7 cellular contexts compared by ENCODE assay signal in genomic region chr21:46059711-46060455, GRCh38. TPM values are rescaled to one million over a fixed set of nuclear protein-coding genes. Genes with fewer than 3 reads are reported as not detected.
A peak's percentile ranks its signal among the peaks of the same experiment; 100 is the strongest.
DNase-seq lines count a peak whose midpoint lies in the region; ATAC-seq and TF ChIP-seq lines count a peak whose summit lies in the region.
"Not testable (repeated sequence)": the region's sequence is repeated elsewhere in the genome, so short reads cannot be mapped to it uniquely, and the experiment has no call there.

No MANE protein-coding gene starts in this region.

- H3K4me1 ChIP-seq in PC-9 (replicated peaks; ENCODE audit: insufficient read depth) (peaks cover 27% of the 10 kb centered on the region), adrenal gland (replicated peaks in 1 of 2) (peaks cover 8 to 17% of the 10 kb centered on the region in 2 donors), esophagus muscularis mucosa (peaks cover 34 to 58% (median 48%) of the 10 kb centered on the region in 4 donors), osteoblast (ENCODE audit: insufficient read depth, low read length) (peaks cover 47% of the 10 kb centered on the region), thoracic aorta (ENCODE audit: control insufficient read depth in 1 of 2, low read depth in 2 of 2) (peaks cover 32 to 72% of the 10 kb centered on the region in 2 donors)

- POLR2A ChIA-PET in PC-9 (lab: Charles Lee; ENCODE audit: unreplicated experiment) = not testable (repeated sequence)

- intact Hi-C loops in PC-9 (cut with micrococcal nuclease; ENCODE audit: unreplicated experiment); adrenal gland (cut with DNase I): not testable (repeated sequence)
- intact Hi-C loops in esophagus muscularis mucosa (cut with DNase I) = loop anchor here (5.0 kb wide), 1 partner anchor 38 kb away; no protein-coding TSS in a partner anchor

- H3K36me3 ChIP-seq in PC-9 (ENCODE audit: low read depth); adrenal gland (replicated peaks in 1 of 2); esophagus muscularis mucosa; osteoblast (ENCODE audit: insufficient read depth, low read length); thoracic aorta: not testable (repeated sequence)

- H3K79me2 ChIP-seq in PC-9 (ENCODE audit: low read depth); osteoblast (ENCODE audit: insufficient read depth, low read length): not testable (repeated sequence)

- peaks cover 19% of the 10 kb centered on the region for H3F3A ChIP-seq in PC-9 (ENCODE audit: insufficient read depth, low read depth)

- not testable (repeated sequence) for TF ChIP-seq POLR2A in adrenal gland (IDR thresholded peaks at IDR 0.05); esophagus muscularis mucosa (IDR thresholded peaks at IDR 0.05; ENCODE audit: low read depth)

- TF ChIP-seq EP300 in esophagus muscularis mucosa (IDR thresholded peaks at IDR 0.05) = not testable (repeated sequence)

- whole genome bisulfite sequencing in adrenal gland, 4 donors = 87 to 92% (median 91%) methylated on average over 20 to 21 of the region's 21 CpGs
- 82% methylated on average over 20 of the region's 21 CpGs for WGBS in esophagus muscularis mucosa

- not testable (repeated sequence) for TF ChIP-seq CTCF in PC-9 (conservative IDR thresholded peaks at IDR 0.05); adrenal gland (IDR thresholded peaks at IDR 0.05); esophagus muscularis mucosa (IDR thresholded peaks at IDR 0.05); osteoblast (IDR thresholded peaks at IDR 0.05; ENCODE audit: extremely low read depth, low read depth, low read length); thoracic aorta (IDR thresholded peaks at IDR 0.05)

- H3K9me2 ChIP-seq in PC-9 (ENCODE audit: insufficient read depth) = not testable (repeated sequence)

- not testable (repeated sequence) for H3K9me3 ChIP-seq in PC-9 (ENCODE audit: insufficient read depth, low read depth); adrenal gland (replicated peaks in 1 of 3); osteoblast (ENCODE audit: low read depth, low read length); thoracic aorta
- peaks cover 0 to 10% (median 3%) of the 10 kb centered on the region in 4 donors for H3K9me3 ChIP-seq in esophagus muscularis mucosa

- not testable (repeated sequence) for H3K27me3 ChIP-seq in PC-9 (ENCODE audit: insufficient read depth, low read depth); adrenal gland; esophagus muscularis mucosa; layer of hippocampus (ENCODE audit: control insufficient read depth, insufficient read depth, low read length); osteoblast (ENCODE audit: insufficient read depth, low read length); thoracic aorta (replicated peaks; ENCODE audit: insufficient read depth)

- H3K4me2 ChIP-seq in PC-9 (peak overlapping the region; percentile 69), osteoblast (ENCODE audit: insufficient read depth, low read length) (peak overlapping the region; percentile 2)

- not testable (repeated sequence) for DNase-seq in PC-9; esophagus muscularis mucosa (ENCODE audit: extremely low spot score); thoracic aorta (ENCODE audit: low spot score)
- DNase-seq in adrenal gland (peak in 2 of 7 donors; percentile 11 to 16), osteoblast (ENCODE audit: insufficient read length, low spot score, missing footprints) (peak; percentile 89)

- CTCF ChIA-PET in PC-9 (lab: Charles Lee) = not testable (repeated sequence)

- not testable (repeated sequence) for BruUV-seq in PC-9 (replicated peaks; lab: Mats Ljungman, UMichigan)

- H2AFZ ChIP-seq in PC-9; osteoblast (ENCODE audit: low read length): not testable (repeated sequence)

- not testable (repeated sequence) for H4K20me1 ChIP-seq in PC-9 (ENCODE audit: insufficient read depth); osteoblast (ENCODE audit: insufficient read depth, low read length)

- H3K27ac ChIP-seq in PC-9 = peak overlapping the region; percentile 99
- peak overlapping the region in 3 of 5 donors; percentile 58 to 89 (median 77) for H3K27ac ChIP-seq in adrenal gland
- peak overlapping the region; percentile 76 to 99 (median 96) for H3K27ac ChIP-seq in esophagus muscularis mucosa (replicated peaks in 1 of 4)
- peak overlapping the region; percentile 85 for H3K27ac ChIP-seq in layer of hippocampus (ENCODE audit: low read depth, low read length)
- H3K27ac ChIP-seq in osteoblast (ENCODE audit: low read depth, low read length) = peak overlapping the region; percentile 99
- peak overlapping the region in 20 of 21 experiments; percentile 16 to 87 (median 73) for H3K27ac ChIP-seq in skin epidermis
- peak overlapping the region; percentile 92 to 94 for H3K27ac ChIP-seq in thoracic aorta

- not testable (repeated sequence) for H3K4me3 ChIP-seq in PC-9; adrenal gland; esophagus muscularis mucosa; osteoblast (ENCODE audit: insufficient read depth, low read length); skin epidermis; thoracic aorta

- not testable (repeated sequence) for ATAC-seq in thoracic aorta (ENCODE audit: insufficient number of reproducible peaks, low FRiP score, low read depth)

RNA-seq across cellular contexts. Expression of gene COL6A2, which starts 38.0 kb away (rescaled TPM):
- total RNA-seq in PC-9 (2021) (22.0 and 25.7 TPM in 2 replicates), adrenal gland (100 to 1,000 TPM in 7 of 8 donors, 10 to 100 TPM in 1; 80.3 to 335 (median 181) TPM), esophagus muscularis mucosa (1,000 to 10,000 TPM in 2 of 4 donors, 100 to 1,000 TPM in 2; 942 to 1,525 (median 1,202) TPM), osteoblast (1,184 and 1,265 TPM in 2 replicates), thoracic aorta (1,000 to 10,000 TPM; 1,835 to 1,885 TPM)
- polyA plus RNA-seq in adrenal gland = 100 to 1,000 TPM in 2 of 3 donors, 10 to 100 TPM in 1; 19.0 to 543 (median 246) TPM
